1 cellular context compared by ENCODE assay signal in genomic region chr7:157901816-157902610, GRCh38.
TF ChIP-seq lines count a peak whose summit lies in the region.

No MANE protein-coding gene starts in this region.

TF ChIP-seq in K562, 482 proteins besides CTCF, POLR2A, EP300 and RAD21:
- TF ChIP-seq HNRNPLL (IDR thresholded peaks at IDR 0.05; ENCODE audit: low read depth, low read length, poor library complexity, severe bottlenecking): peak; percentile 28
- TF ChIP-seq, protein P1, sequence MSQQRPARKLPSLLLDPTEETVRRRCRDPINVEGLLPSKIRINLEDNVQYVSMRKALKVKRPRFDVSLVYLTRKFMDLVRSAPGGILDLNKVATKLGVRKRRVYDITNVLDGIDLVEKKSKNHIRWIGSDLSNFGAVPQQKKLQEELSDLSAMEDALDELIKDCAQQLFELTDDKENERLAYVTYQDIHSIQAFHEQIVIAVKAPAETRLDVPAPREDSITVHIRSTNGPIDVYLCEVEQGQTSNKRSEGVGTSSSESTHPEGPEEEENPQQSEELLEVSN (IDR thresholded peaks at IDR 0.05; ENCODE audit: borderline replicate concordance in 1 of 2, extremely low read depth in 1 of 2, insufficient read depth in 1 of 2, insufficient read length in 1 of 2, low read depth in 1 of 2, low read length in 1 of 2, poor library complexity in 1 of 2, severe bottlenecking in 1 of 2): peak in 1 of 2 experiments; percentile 62
